21 cellular contexts compared by ENCODE assay signal in the genomic region with DNA sequence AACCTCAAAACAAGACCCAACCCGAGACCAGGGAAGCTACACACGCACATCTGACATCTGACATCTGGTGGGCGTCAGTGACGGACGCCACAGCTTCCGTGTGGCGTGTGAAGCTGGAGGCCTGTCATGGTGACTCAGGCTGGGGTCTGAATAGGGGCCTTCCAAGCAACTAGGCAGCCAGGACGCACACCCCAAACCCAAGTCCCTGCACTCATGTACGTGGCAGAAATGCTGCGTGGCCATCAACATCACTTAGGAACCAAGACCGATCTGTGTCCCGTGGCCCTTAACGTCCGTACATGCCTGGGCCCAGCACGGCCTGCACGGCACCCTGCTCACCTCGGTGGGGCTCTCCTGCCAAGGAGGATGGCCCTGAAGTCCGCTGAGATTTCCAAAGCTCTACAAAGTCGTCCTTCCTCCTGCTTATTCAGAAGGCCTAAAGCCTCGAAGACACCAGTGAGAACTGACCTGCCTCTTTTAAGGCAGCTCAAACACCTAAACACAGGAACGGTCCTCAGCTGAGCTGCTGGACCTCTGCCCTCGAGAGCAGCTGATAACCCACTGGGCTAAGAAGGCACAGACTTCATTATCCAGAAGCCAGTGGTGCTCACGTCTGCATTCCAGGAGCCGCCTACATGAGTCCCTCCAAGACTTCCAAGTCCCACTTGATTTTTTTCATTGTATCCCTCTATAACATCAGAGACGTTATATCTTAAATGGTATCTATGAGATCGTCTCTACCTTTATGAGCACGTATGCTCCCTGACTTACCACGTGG.
DNase-seq lines count a peak whose midpoint lies in the region; ATAC-seq and TF ChIP-seq lines count a peak whose summit lies in the region.
"Had no signal": no experiment of that assay in that cellular context is flagged by ENCODE, and none has a peak within 500 bp of the region (broad histone marks: within the 10 kb centered on the region; RNA-seq: fewer than 3 reads in every experiment).

No MANE protein-coding gene starts in this region.

- DNase-seq in IMR-90 (peak; percentile 89), spleen (peak; percentile 64), NCI-H82 treated with DMSO at 0.1 percent for 48 hours (lab: John Stamatoyannopoulos, UW; ENCODE audit: unreplicated experiment) (no peak), NCI-H774 (lab: John Stamatoyannopoulos, UW) (no peak)
- DNase-seq in activated T-helper 1 cell treated with anti-CD3 and anti-CD28 coated beads, Interleukin-12 subunit alpha, Interleukin-12 subunit beta, Interleukin-2, Interleukin-4 antibody, amounts not matched to agents 30 ng/mL and 10 ng/mL and 1 ng/mL, durations not matched to agents 14 hours and 24 hours and 36 hours (ENCODE audit: low spot score), result no peak
- DNase-seq in stimulated activated naive CD8-positive, alpha-beta T cell treated with anti-CD3 and anti-CD28 coated beads, Interleukin-15, amount 100 ng/mL, for 72 hours, result no peak
- DNase-seq: activated CD4-positive, alpha-beta T cell treated with anti-CD3 and anti-CD28 coated beads, Interleukin-2, amount 10 ng/mL, durations not matched to agents 7 days and 5 days; activated naive CD8-positive, alpha-beta T cell treated with anti-CD3 and anti-CD28 coated beads, Interleukin-2, amount 10 ng/mL, durations not matched to agents 7 days and 5 days; Caco-2; DND-41; KBM-7; NCI-H748 treated with DMSO at 0.1 percent for 48 hours; PC-3; SIG-M5; stimulated activated CD4-positive, alpha-beta T cell treated with anti-CD3 and anti-CD28 coated beads, Interleukin-15, amount 100 ng/mL, for 24 hours; thyroid gland had no signal

- CTCF ChIA-PET in IMR-90 (lab: Yijun Ruan, JAX), result interaction anchor here (1.1 kb wide), 1 partner anchor 11 kb away, joined by 3 read pairs; no protein-coding TSS in a partner anchor

- H3K27me3 ChIP-seq in IMR-90 (ENCODE audit: control insufficient read depth, insufficient read depth, low read length), result no peaks in the 10 kb centered on the region
- H3K27me3 ChIP-seq in ectodermal cell (ENCODE audit: control insufficient read depth, insufficient read depth, low read length, poor library complexity, severe bottlenecking), result no peaks in the 10 kb centered on the region
- no peaks in the 10 kb centered on the region for H3K27me3 ChIP-seq in muscle layer of duodenum (ENCODE audit: low read depth, low read length)
- peaks cover 0 to 5% (median 0%) of the 10 kb centered on the region in 7 donors for H3K27me3 ChIP-seq in spleen (replicated peaks in 1 of 7)
- H3K27me3 ChIP-seq: neural progenitor cell, thyroid gland had no signal

- H2BK5ac ChIP-seq in IMR-90 (ENCODE audit: low read depth, low read length, poor library complexity, severe bottlenecking), result peak overlapping the region; percentile 25

- H2AK9ac ChIP-seq in IMR-90 (replicated peaks; ENCODE audit: low read depth, low read length, poor library complexity), result peak overlapping the region; percentile 31

- no peaks in the 10 kb centered on the region for H3K4me1 Mint-ChIP-seq in activated T-helper 1 cell treated with anti-CD3 and anti-CD28 coated beads, Interleukin-12 subunit alpha, Interleukin-12 subunit beta, Interleukin-2, Interleukin-4 antibody, amounts not matched to agents 30 ng/mL and 10 ng/mL and 1 ng/mL, durations not matched to agents 14 hours and 24 hours and 36 hours (ENCODE audit: low read depth)
- H3K4me1 Mint-ChIP-seq in stimulated activated naive CD8-positive, alpha-beta T cell treated with anti-CD3 and anti-CD28 coated beads, Interleukin-15, amount 100 ng/mL, for 72 hours, result peaks cover 27% of the 10 kb centered on the region
- H3K4me1 Mint-ChIP-seq: activated CD4-positive, alpha-beta T cell treated with anti-CD3 and anti-CD28 coated beads, Interleukin-2, amount 10 ng/mL, durations not matched to agents 7 days and 5 days had no signal

- peaks cover 40% of the 10 kb centered on the region for H4K20me1 ChIP-seq in IMR-90 (ENCODE audit: insufficient read depth, low read length)

- H3K9me3 Mint-ChIP-seq in activated T-helper 1 cell treated with anti-CD3 and anti-CD28 coated beads, Interleukin-12 subunit alpha, Interleukin-12 subunit beta, Interleukin-2, Interleukin-4 antibody, amounts not matched to agents 30 ng/mL and 10 ng/mL and 1 ng/mL, durations not matched to agents 14 hours and 24 hours and 36 hours, result no peaks in the 10 kb centered on the region
- H3K9me3 Mint-ChIP-seq in stimulated activated naive CD8-positive, alpha-beta T cell treated with anti-CD3 and anti-CD28 coated beads, Interleukin-15, amount 100 ng/mL, for 72 hours, result peaks cover 0 to 20% of the 10 kb centered on the region in 2 donors
- H3K9me3 Mint-ChIP-seq: activated CD4-positive, alpha-beta T cell treated with anti-CD3 and anti-CD28 coated beads, Interleukin-2, amount 10 ng/mL, durations not matched to agents 7 days and 5 days; activated T-helper 17 cell treated with anti-CD3 and anti-CD28 coated beads, Interleukin-2, amount 50 U/mL, for 72 hours; T-helper 1 cell treated with Interleukin-12 subunit alpha and Interleukin-12 subunit beta and Interleukin-4 antibody, amounts not matched to agents 30 μg/mL and 1 μg/mL, for 36 hours had no signal

- TF ChIP-seq POLR2A in IMR-90 (IDR thresholded peaks at IDR 0.05; ENCODE audit: low read depth, low read length) (no peak), spleen (IDR thresholded peaks at IDR 0.05) (no peak)

- H3K9me3 ChIP-seq in IMR-90 (ENCODE audit: control insufficient read depth, insufficient read depth, low read length), result no peaks in the 10 kb centered on the region
- no peaks in the 10 kb centered on the region for H3K9me3 ChIP-seq in ectodermal cell (ENCODE audit: control insufficient read depth, low read length)
- H3K9me3 ChIP-seq in muscle layer of duodenum (ENCODE audit: control insufficient read depth in 1 of 2, low read length in 2 of 2), result no peaks in the 10 kb centered on the region
- no peaks in the 10 kb centered on the region for H3K9me3 ChIP-seq in spleen
- H3K9me3 ChIP-seq: Caco-2, thyroid gland had no signal

- TF ChIP-seq RAD21 in IMR-90 (IDR thresholded peaks at IDR 0.05; ENCODE audit: low read length), result no peak

- H3K27ac Mint-ChIP-seq in activated T-helper 1 cell treated with anti-CD3 and anti-CD28 coated beads, Interleukin-12 subunit alpha, Interleukin-12 subunit beta, Interleukin-2, Interleukin-4 antibody, amounts not matched to agents 30 ng/mL and 10 ng/mL and 1 ng/mL, durations not matched to agents 14 hours and 24 hours and 36 hours, result no peak overlapping the region
- no peak overlapping the region for H3K27ac Mint-ChIP-seq in stimulated activated naive CD8-positive, alpha-beta T cell treated with anti-CD3 and anti-CD28 coated beads, Interleukin-15, amount 100 ng/mL, for 72 hours
- H3K27ac Mint-ChIP-seq: activated CD4-positive, alpha-beta T cell treated with anti-CD3 and anti-CD28 coated beads, Interleukin-2, amount 10 ng/mL, durations not matched to agents 7 days and 5 days; activated naive CD8-positive, alpha-beta T cell treated with anti-CD3 and anti-CD28 coated beads, Interleukin-2, amount 10 ng/mL, durations not matched to agents 7 days and 5 days; activated T-helper 17 cell treated with anti-CD3 and anti-CD28 coated beads, Interleukin-2, amount 50 U/mL, for 72 hours; neural progenitor cell; T-helper 1 cell treated with Interleukin-12 subunit alpha and Interleukin-12 subunit beta and Interleukin-4 antibody, amounts not matched to agents 30 μg/mL and 1 μg/mL, for 36 hours had no signal

- H3K4me3 Mint-ChIP-seq in activated T-helper 1 cell treated with anti-CD3 and anti-CD28 coated beads, Interleukin-12 subunit alpha, Interleukin-12 subunit beta, Interleukin-2, Interleukin-4 antibody, amounts not matched to agents 30 ng/mL and 10 ng/mL and 1 ng/mL, durations not matched to agents 14 hours and 24 hours and 36 hours, result no peak overlapping the region
- no peak overlapping the region for H3K4me3 Mint-ChIP-seq in stimulated activated naive CD8-positive, alpha-beta T cell treated with anti-CD3 and anti-CD28 coated beads, Interleukin-15, amount 100 ng/mL, for 72 hours
- H3K4me3 Mint-ChIP-seq: activated CD4-positive, alpha-beta T cell treated with anti-CD3 and anti-CD28 coated beads, Interleukin-2, amount 10 ng/mL, durations not matched to agents 7 days and 5 days; activated naive CD8-positive, alpha-beta T cell treated with anti-CD3 and anti-CD28 coated beads, Interleukin-2, amount 10 ng/mL, durations not matched to agents 7 days and 5 days; activated T-helper 17 cell treated with anti-CD3 and anti-CD28 coated beads, Interleukin-2, amount 50 U/mL, for 72 hours; neural progenitor cell; T-helper 1 cell treated with Interleukin-12 subunit alpha and Interleukin-12 subunit beta and Interleukin-4 antibody, amounts not matched to agents 30 μg/mL and 1 μg/mL, for 36 hours had no signal

- 79% methylated on average over 17 of the region's 28 CpGs; no CpG with 5 or more reads in 1 of the 2 experiments for WGBS in IMR-90 (ENCODE audit: extremely low coverage in 2 of 2, insufficient read length in 1 of 2), 2 experiments
- WGBS in ectodermal cell, 2 experiments, result 93 to 95% methylated on average over 28 of the region's 28 CpGs
- WGBS in spleen, 5 donors, result 88 to 93% (median 93%) methylated on average over 27 to 28 of the region's 28 CpGs

- TF ChIP-seq CTCF in IMR-90 (conservative IDR thresholded peaks at IDR 0.05; ENCODE audit: low read depth, low read length) (no peak), spleen (IDR thresholded peaks at IDR 0.05 in 8 of 11, conservative IDR thresholded peaks at IDR 0.05 in 3 of 11) (no peak)

- H2BK120ac ChIP-seq in IMR-90 (ENCODE audit: low read depth, low read length), result peak overlapping the region; percentile 47

- peak overlapping the region; percentile 51; the same call in 1 of the 2 replicates for H3K18ac ChIP-seq in IMR-90 (ENCODE audit: low read depth, low read length)

- H2AK5ac ChIP-seq in IMR-90 (ENCODE audit: low read depth, low read length), result peak overlapping the region; percentile 59

- BruUV-seq in IMR-90 (replicated peaks; lab: Mats Ljungman, UMichigan), result no TSS peak

- no peak overlapping the region for H3K56ac ChIP-seq in IMR-90 (ENCODE audit: extremely low read depth, insufficient read depth, low read length)

- H3K4me1 ChIP-seq in IMR-90 (ENCODE audit: control insufficient read depth, insufficient read depth, low read length) (peaks cover 30% of the 10 kb centered on the region), ectodermal cell (ENCODE audit: control insufficient read depth, insufficient read depth, low read length) (peaks cover 21% of the 10 kb centered on the region), muscle layer of duodenum (ENCODE audit: control insufficient read depth in 1 of 2, insufficient read depth in 2 of 2, low read length in 2 of 2) (peaks cover 11 to 26% of the 10 kb centered on the region in 2 donors), spleen (peaks cover 0 to 4% (median 0%) of the 10 kb centered on the region in 6 donors)
- H3K4me1 ChIP-seq: Caco-2 had no signal

- H3K36me3 Mint-ChIP-seq in activated T-helper 1 cell treated with anti-CD3 and anti-CD28 coated beads, Interleukin-12 subunit alpha, Interleukin-12 subunit beta, Interleukin-2, Interleukin-4 antibody, amounts not matched to agents 30 ng/mL and 10 ng/mL and 1 ng/mL, durations not matched to agents 14 hours and 24 hours and 36 hours (ENCODE audit: low read depth), result no peaks in the 10 kb centered on the region
- H3K36me3 Mint-ChIP-seq: activated naive CD8-positive, alpha-beta T cell treated with anti-CD3 and anti-CD28 coated beads, Interleukin-2, amount 10 ng/mL, durations not matched to agents 7 days and 5 days had no signal

- no peaks in the 10 kb centered on the region for H3K36me3 ChIP-seq in IMR-90 (ENCODE audit: control insufficient read depth, insufficient read depth, low read length)
- H3K36me3 ChIP-seq in ectodermal cell (ENCODE audit: control insufficient read depth, insufficient read depth, low read length), result no peaks in the 10 kb centered on the region
- H3K36me3 ChIP-seq in muscle layer of duodenum (ENCODE audit: control insufficient read depth in 1 of 2, insufficient read depth in 2 of 2, low read length in 2 of 2), result no peaks in the 10 kb centered on the region
- H3K36me3 ChIP-seq in spleen, result no peaks in the 10 kb centered on the region
- H3K36me3 ChIP-seq: neural progenitor cell, thyroid gland had no signal

- H3K9ac ChIP-seq in IMR-90 (ENCODE audit: low read depth, low read length), result no peak overlapping the region
- H3K9ac ChIP-seq: neural progenitor cell had no signal

- peak overlapping the region; percentile 61; the same call in 1 of the 3 replicates for H2BK15ac ChIP-seq in IMR-90 (ENCODE audit: low read depth, low read length)

- in situ Hi-C loops in IMR-90 (cut with MboI; ENCODE audit: low sequenced_read_pairs), result no loop called here

- H3K27ac ChIP-seq in IMR-90 (ENCODE audit: insufficient read depth, low read length), result peak overlapping the region; percentile 22; the same call in 1 of the 2 replicates
- H3K27ac ChIP-seq in ectodermal cell (ENCODE audit: insufficient read depth, low read depth, low read length, poor library complexity, severe bottlenecking), result peak overlapping the region; percentile 69
- H3K27ac ChIP-seq in muscle layer of duodenum (ENCODE audit: low read length), result peak overlapping the region; percentile 69
- H3K27ac ChIP-seq in spleen, result no peak overlapping the region
- H3K27ac ChIP-seq: neural progenitor cell, thyroid gland had no signal

- H3K14ac ChIP-seq in IMR-90 (replicated peaks; ENCODE audit: low read depth, low read length), result peak overlapping the region; percentile 64

- peak overlapping the region; percentile 23 to 65; a peak in 3 of 4 replicates for H4K8ac ChIP-seq in IMR-90 (ENCODE audit: low read depth in 2 of 2, low read length in 2 of 2)

- H3K4ac ChIP-seq in IMR-90 (ENCODE audit: low read depth, low read length), result peak overlapping the region; percentile 22

- H3K4me3 ChIP-seq in IMR-90 (ENCODE audit: insufficient read depth, low read depth, low read length) (no peak overlapping the region), ectodermal cell (ENCODE audit: insufficient read depth, low read depth, low read length) (no peak overlapping the region), muscle layer of duodenum (ENCODE audit: low read depth in 1 of 2, low read length in 2 of 2) (peak overlapping the region; percentile 36 to 37), spleen (no peak overlapping the region)
- H3K4me3 ChIP-seq: neural progenitor cell, thyroid gland had no signal

- no peak overlapping the region for H2AFZ ChIP-seq in IMR-90 (replicated peaks; ENCODE audit: low read length, poor library complexity)
- H2AFZ ChIP-seq: neural progenitor cell had no signal

- peak overlapping the region; percentile 57; the same call in 1 of the 2 replicates for H2BK20ac ChIP-seq in IMR-90 (ENCODE audit: low read depth, low read length)

- no peak for ATAC-seq in IMR-90 (ENCODE audit: low read depth)
- no peak for ATAC-seq in stimulated activated naive CD8-positive, alpha-beta T cell treated with anti-CD3 and anti-CD28 coated beads, Interleukin-15, amount 100 ng/mL, for 72 hours
- ATAC-seq: activated T-helper 17 cell treated with anti-CD3 and anti-CD28 coated beads, Interleukin-2, amount 50 U/mL, for 72 hours; PC-3 had no signal

- H3K4me2 ChIP-seq in IMR-90 (ENCODE audit: low read depth, low read length), result no peak overlapping the region
- H3K4me2 ChIP-seq: neural progenitor cell had no signal

- dilution Hi-C loops in IMR-90 (cut with HindIII; ENCODE audit: low sequenced_read_pairs, unreplicated experiment), result no loop called here

- peaks cover 2% of the 10 kb centered on the region for H3K27me3 Mint-ChIP-seq in activated T-helper 1 cell treated with anti-CD3 and anti-CD28 coated beads, Interleukin-12 subunit alpha, Interleukin-12 subunit beta, Interleukin-2, Interleukin-4 antibody, amounts not matched to agents 30 ng/mL and 10 ng/mL and 1 ng/mL, durations not matched to agents 14 hours and 24 hours and 36 hours (ENCODE audit: insufficient read depth)
- H3K27me3 Mint-ChIP-seq in stimulated activated naive CD8-positive, alpha-beta T cell treated with anti-CD3 and anti-CD28 coated beads, Interleukin-15, amount 100 ng/mL, for 72 hours, result no peaks in the 10 kb centered on the region
- H3K27me3 Mint-ChIP-seq: activated CD4-positive, alpha-beta T cell treated with anti-CD3 and anti-CD28 coated beads, Interleukin-2, amount 10 ng/mL, durations not matched to agents 7 days and 5 days had no signal

- POLR2A ChIA-PET in IMR-90 (lab: Charles Lee; ENCODE audit: unreplicated experiment), result no interaction called here

- H4K5ac ChIP-seq in IMR-90 (ENCODE audit: low read depth, low read length), result peak overlapping the region; percentile 32; the same call in 1 of the 2 replicates

- peaks cover 36 to 81% of the 10 kb centered on the region in 2 experiments for H3K79me1 ChIP-seq in IMR-90 (ENCODE audit: low read depth in 1 of 2, low read length in 2 of 2)

- intact Hi-C loops in IMR-90 (cut with micrococcal nuclease) (no loop called here), spleen (cut with DNase I; ENCODE audit: low total_unique reads) (no loop called here)
- intact Hi-C loops in activated T-helper 1 cell treated with anti-CD3 and anti-CD28 coated beads, Interleukin-12 subunit alpha, Interleukin-12 subunit beta, Interleukin-2, Interleukin-4 antibody, amounts not matched to agents 30 ng/mL and 10 ng/mL and 1 ng/mL, durations not matched to agents 14 hours and 24 hours and 36 hours (cut with micrococcal nuclease), result no loop called here

- peak overlapping the region; percentile 50 for H4K91ac ChIP-seq in IMR-90 (ENCODE audit: insufficient read depth, low read depth, low read length)

- peak overlapping the region; percentile 5; the same call in 1 of the 2 replicates for H3K23ac ChIP-seq in IMR-90 (ENCODE audit: low read depth, low read length)

- peaks cover 38% of the 10 kb centered on the region for H3K9me1 ChIP-seq in IMR-90 (ENCODE audit: insufficient read depth, low read length)

Comparison
In these comparisons a context has a peak if more than half of its experiments do, and no peak if none do; other contexts are left out.
1. DNase-seq: peak in IMR-90 (single experiment) and spleen (single experiment); none in NCI-H82 treated with DMSO at 0.1 percent for 48 hours (single experiment), activated T-helper 1 cell treated with anti-CD3 and anti-CD28 coated beads, Interleukin-12 subunit alpha, Interleukin-12 subunit beta, Interleukin-2, Interleukin-4 antibody, amounts not matched to agents 30 ng/mL and 10 ng/mL and 1 ng/mL, durations not matched to agents 14 hours and 24 hours and 36 hours (single experiment), NCI-H774 (single experiment) and stimulated activated naive CD8-positive, alpha-beta T cell treated with anti-CD3 and anti-CD28 coated beads, Interleukin-15, amount 100 ng/mL, for 72 hours (0 of 2).
2. H3K27ac ChIP-seq: peak in IMR-90 (single experiment), ectodermal cell (single experiment) and muscle layer of duodenum (single experiment); none in spleen (0 of 8).
3. H3K4me3 ChIP-seq: peak in muscle layer of duodenum (2 of 2); none in IMR-90 (single experiment), ectodermal cell (single experiment) and spleen (0 of 8).